In the genomic region with DNA sequence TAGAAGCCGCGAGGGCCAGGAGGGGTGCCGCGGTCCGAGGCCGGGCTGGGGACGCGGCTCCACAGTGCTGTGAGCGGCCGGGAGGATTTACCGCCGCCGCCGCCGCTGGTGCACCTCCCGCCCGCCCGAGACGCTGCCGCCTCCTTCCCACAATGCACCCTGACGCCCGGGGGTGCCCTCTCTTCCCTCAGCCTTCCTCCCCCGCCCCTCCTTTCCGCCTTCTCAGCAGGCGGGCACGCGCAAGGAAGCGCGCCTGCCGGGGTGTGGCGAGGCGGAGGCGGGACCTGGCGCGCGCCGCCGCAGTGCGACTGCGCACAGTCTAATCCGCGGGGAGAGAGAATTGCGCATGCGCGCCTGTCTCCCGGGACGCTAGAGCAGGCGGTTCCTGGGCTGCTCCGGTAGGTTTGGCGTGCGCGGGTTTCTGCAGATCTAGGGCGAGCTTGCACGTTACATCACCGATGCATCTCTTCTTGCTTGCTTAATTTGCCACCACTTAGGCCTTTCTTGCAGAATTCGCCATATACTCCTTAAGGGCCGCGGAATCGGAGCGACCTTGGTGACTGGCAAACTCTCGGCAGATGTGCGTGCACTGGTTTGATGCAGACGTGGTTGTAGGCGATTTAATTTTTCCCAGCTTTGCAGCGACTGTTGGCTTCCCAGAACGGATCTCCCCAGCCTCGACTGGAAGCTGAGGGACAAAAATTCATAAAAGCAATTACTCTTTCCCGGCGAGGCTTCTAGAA, we compare ENCODE assay signal across 8 cellular contexts. TPM values are rescaled to one million over a fixed set of nuclear protein-coding genes. Genes with fewer than 3 reads are reported as not detected.
DNase-seq lines count a peak whose midpoint lies in the region; ATAC-seq and TF ChIP-seq lines count a peak whose summit lies in the region.

A gene (plus strand): TSS at position 347 of the 743 bp plus-strand sequence. CDS start 506 bp downstream, outside the sequence.
A gene with protein sequence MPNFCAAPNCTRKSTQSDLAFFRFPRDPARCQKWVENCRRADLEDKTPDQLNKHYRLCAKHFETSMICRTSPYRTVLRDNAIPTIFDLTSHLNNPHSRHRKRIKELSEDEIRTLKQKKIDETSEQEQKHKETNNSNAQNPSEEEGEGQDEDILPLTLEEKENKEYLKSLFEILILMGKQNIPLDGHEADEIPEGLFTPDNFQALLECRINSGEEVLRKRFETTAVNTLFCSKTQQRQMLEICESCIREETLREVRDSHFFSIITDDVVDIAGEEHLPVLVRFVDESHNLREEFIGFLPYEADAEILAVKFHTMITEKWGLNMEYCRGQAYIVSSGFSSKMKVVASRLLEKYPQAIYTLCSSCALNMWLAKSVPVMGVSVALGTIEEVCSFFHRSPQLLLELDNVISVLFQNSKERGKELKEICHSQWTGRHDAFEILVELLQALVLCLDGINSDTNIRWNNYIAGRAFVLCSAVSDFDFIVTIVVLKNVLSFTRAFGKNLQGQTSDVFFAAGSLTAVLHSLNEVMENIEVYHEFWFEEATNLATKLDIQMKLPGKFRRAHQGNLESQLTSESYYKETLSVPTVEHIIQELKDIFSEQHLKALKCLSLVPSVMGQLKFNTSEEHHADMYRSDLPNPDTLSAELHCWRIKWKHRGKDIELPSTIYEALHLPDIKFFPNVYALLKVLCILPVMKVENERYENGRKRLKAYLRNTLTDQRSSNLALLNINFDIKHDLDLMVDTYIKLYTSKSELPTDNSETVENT (minus strand): TSS at position 156 of the 743 bp plus-strand sequence. CDS start 296 bp downstream, outside the sequence.

- no peaks in the 10 kb centered on the region for H3K27me3 ChIP-seq in breast epithelium

- peak within 1 kb of the TSS; percentile 92 to 99 (median 98) for H3K4me3 ChIP-seq in breast epithelium

- peak; percentile 3 for TF ChIP-seq POLR2A in breast epithelium (IDR thresholded peaks at IDR 0.05)

- peak; percentile 100 for DNase-seq in AG08396 (ENCODE audit: low spot score)
- DNase-seq in NCI-H2171 treated with DMSO at 0.1 percent for 48 hours (lab: John Stamatoyannopoulos, UW) = peak; percentile 87
- peak; percentile 96 to 97 for DNase-seq in breast epithelium (ENCODE audit: low spot score in 2 of 2)
- peak; percentile 99 for DNase-seq in iPS-NIHi7 (ENCODE audit: extremely low spot score)
- DNase-seq in smooth muscle cell of the brain vasculature (ENCODE audit: low read depth, low spot score) = peak; percentile 95

- no peaks in the 10 kb centered on the region for H3K36me3 ChIP-seq in breast epithelium

- peak; percentile 67 for ATAC-seq in GM18873 (IDR thresholded peaks at IDR 0.05; ENCODE audit: low FRiP score, unreplicated experiment)
- ATAC-seq in HG03135 (IDR thresholded peaks at IDR 0.05; ENCODE audit: unreplicated experiment) = peak; percentile 72

- intact Hi-C loops in breast epithelium (cut with DNase I; ENCODE audit: low total_unique reads) = loop anchor here (2.0 kb wide), 1 partner anchor 64 kb away; a partner anchor contains a TSS

- no peaks in the 10 kb centered on the region for H3K9me3 ChIP-seq in breast epithelium

- H3K27ac ChIP-seq in VCaP = peak within 1 kb of the TSS; percentile 94
- H3K27ac ChIP-seq in breast epithelium = peak within 1 kb of the TSS; percentile 82 to 86

- H3K4me1 ChIP-seq in breast epithelium = peaks cover 0 to 3% of the 10 kb centered on the region in 2 donors

- TF ChIP-seq CTCF in VCaP (conservative IDR thresholded peaks at IDR 0.05) (peak; percentile 75), breast epithelium (IDR thresholded peaks at IDR 0.05) (no peak)

RNA-seq across cellular contexts. Expression of the first gene that starts in this region (rescaled TPM):
- total RNA-seq in breast epithelium = 1 to 10 TPM; 1.3 to 5.4 (median 3.9) TPM

RNA-seq across cellular contexts. Expression of the second gene that starts in this region (rescaled TPM):
- 10 to 100 TPM; 42.3 to 49.9 (median 49.5) TPM for total RNA-seq in breast epithelium

Comparison
In these comparisons a context has a peak if more than half of its experiments do, and no peak if none do; other contexts are left out.
1. Peak in every context shown above with its lines: DNase-seq, ATAC-seq, H3K4me3 ChIP-seq and H3K27ac ChIP-seq.